19 cellular contexts compared by ENCODE assay signal in the genomic region with DNA sequence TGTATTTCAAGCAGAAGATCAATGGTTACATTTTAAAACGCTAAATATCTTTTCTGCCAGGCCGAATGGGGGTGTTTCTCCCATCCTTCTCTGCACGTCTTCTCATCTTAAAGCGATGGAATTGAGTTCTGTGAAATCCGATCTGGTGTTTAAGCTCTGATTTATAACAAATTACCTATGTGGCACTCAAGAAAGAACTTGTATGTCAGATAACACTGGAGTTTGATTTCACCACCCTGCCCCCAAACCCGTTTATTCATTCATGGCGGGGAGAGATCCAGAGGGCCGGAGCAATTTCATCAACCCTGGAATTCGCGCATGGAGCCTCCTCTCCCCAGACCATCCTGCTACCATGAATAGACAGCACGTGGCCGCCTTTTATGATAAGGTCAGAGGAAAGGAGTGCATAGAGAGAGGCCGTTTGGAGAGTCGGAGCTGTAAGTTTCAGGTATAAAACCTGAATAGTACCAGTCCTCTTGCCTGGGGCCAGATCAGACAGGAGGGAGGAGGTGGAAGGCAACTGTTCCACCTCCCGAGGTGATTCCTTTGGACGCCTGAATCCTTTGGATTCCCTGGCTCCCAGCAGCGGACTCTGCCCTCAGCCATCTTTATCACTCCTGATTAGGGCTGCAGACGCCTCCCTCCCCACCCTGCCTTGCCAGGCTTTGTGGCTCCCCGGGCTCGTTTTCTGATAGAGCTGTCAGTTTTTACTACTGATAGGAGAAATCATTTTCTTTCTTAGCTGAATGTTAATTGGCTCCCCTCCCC. TPM values are rescaled to one million over a fixed set of nuclear protein-coding genes. Genes with fewer than 3 reads are reported as not detected.
DNase-seq lines count a peak whose midpoint lies in the region; ATAC-seq and TF ChIP-seq lines count a peak whose summit lies in the region.
"Had no signal": no experiment of that assay in that cellular context is flagged by ENCODE, and none has a peak within 500 bp of the region (broad histone marks: within the 10 kb centered on the region; RNA-seq: fewer than 3 reads in every experiment).

No MANE protein-coding gene starts in this region.

- H3K18ac ChIP-seq in IMR-90 (ENCODE audit: low read depth, low read length) (no peak overlapping the region), trophoblast cell (ENCODE audit: low read length) (no peak overlapping the region)

- peaks cover 10% of the 10 kb centered on the region for H3K27me3 Mint-ChIP-seq in endodermal cell (ENCODE audit: insufficient read depth)

- peaks cover 47% of the 10 kb centered on the region for H3K27me3 ChIP-seq in IMR-90 (ENCODE audit: control insufficient read depth, insufficient read depth, low read length)
- H3K27me3 ChIP-seq in endodermal cell (ENCODE audit: control insufficient read depth, insufficient read depth, low read length, poor library complexity, severe bottlenecking): no peaks in the 10 kb centered on the region
- H3K27me3 ChIP-seq in trophoblast cell (ENCODE audit: insufficient read depth, low read length): no peaks in the 10 kb centered on the region

- H4K8ac ChIP-seq in IMR-90 (ENCODE audit: low read depth in 2 of 2, low read length in 2 of 2) (no peak overlapping the region), trophoblast cell (ENCODE audit: low read depth, low read length) (no peak overlapping the region)

- no peaks in the 10 kb centered on the region for H3K36me3 ChIP-seq in IMR-90 (ENCODE audit: control insufficient read depth, insufficient read depth, low read length)
- H3K36me3 ChIP-seq in endodermal cell (ENCODE audit: control insufficient read depth, insufficient read depth, low read length): no peaks in the 10 kb centered on the region
- no peaks in the 10 kb centered on the region for H3K36me3 ChIP-seq in trophoblast cell (ENCODE audit: control insufficient read depth in 1 of 2, insufficient read depth in 2 of 2, low read length in 2 of 2)

- H2AK5ac ChIP-seq in IMR-90 (ENCODE audit: low read depth, low read length) (no peak overlapping the region), trophoblast cell (ENCODE audit: low read length) (no peak overlapping the region)

- H2AK9ac ChIP-seq in IMR-90 (replicated peaks; ENCODE audit: low read depth, low read length, poor library complexity): no peak overlapping the region

- H3K27ac Mint-ChIP-seq in endodermal cell: no peak overlapping the region
- H3K27ac Mint-ChIP-seq: activated CD4-positive, alpha-beta T cell treated with anti-CD3 and anti-CD28 coated beads, Interleukin-2, amount 10 ng/mL, durations not matched to agents 24 days and 14 days; activated CD8-positive, alpha-beta memory T cell treated with anti-CD3 and anti-CD28 coated beads, Interleukin-2, amount 10 ng/mL, durations not matched to agents 7 days and 5 days; activated naive CD8-positive, alpha-beta T cell had no signal

- H2AFZ ChIP-seq in IMR-90 (replicated peaks; ENCODE audit: low read length, poor library complexity) (no peak overlapping the region), trophoblast cell (ENCODE audit: insufficient read depth, low read length, poor library complexity) (no peak overlapping the region)

- no CpG with 5 or more reads among the region's 20 CpGs for WGBS in IMR-90 (ENCODE audit: extremely low coverage in 2 of 2, insufficient read length in 1 of 2), 2 experiments
- WGBS in endodermal cell (ENCODE audit: insufficient coverage in 1 of 2, insufficient read length in 1 of 2), 2 experiments: 64 to 72% methylated on average over 17 to 19 of the region's 20 CpGs
- no CpG with 5 or more reads among the region's 20 CpGs for WGBS in trophoblast cell (ENCODE audit: extremely low coverage, insufficient coverage, insufficient read length)

- no peak overlapping the region for H2BK20ac ChIP-seq in IMR-90 (ENCODE audit: low read depth, low read length)

- no peak overlapping the region for H2BK15ac ChIP-seq in IMR-90 (ENCODE audit: low read depth, low read length)

- H3K27ac ChIP-seq in IMR-90 (ENCODE audit: insufficient read depth, low read length): no peak overlapping the region
- no peak overlapping the region for H3K27ac ChIP-seq in endodermal cell (ENCODE audit: low read depth, low read length)
- H3K27ac ChIP-seq in trophoblast cell (ENCODE audit: low read depth, low read length): no peak overlapping the region
- H3K27ac ChIP-seq: RWPE1 had no signal

- no peak for TF ChIP-seq CTCF in IMR-90 (conservative IDR thresholded peaks at IDR 0.05; ENCODE audit: low read depth, low read length)
- TF ChIP-seq CTCF in endodermal cell (conservative IDR thresholded peaks at IDR 0.05): no peak

- no peaks in the 10 kb centered on the region for H3K36me3 Mint-ChIP-seq in endodermal cell (ENCODE audit: low read depth)
- H3K36me3 Mint-ChIP-seq: activated CD8-positive, alpha-beta memory T cell treated with anti-CD3 and anti-CD28 coated beads, Interleukin-2, amount 10 ng/mL, durations not matched to agents 7 days and 5 days; activated naive CD8-positive, alpha-beta T cell; brain had no signal

- H3K23ac ChIP-seq in IMR-90 (ENCODE audit: low read depth, low read length) (no peak overlapping the region), trophoblast cell (ENCODE audit: low read length) (no peak overlapping the region)

- BruUV-seq in IMR-90 (replicated peaks; lab: Mats Ljungman, UMichigan): no TSS peak

- H3K4me1 ChIP-seq in IMR-90 (ENCODE audit: control insufficient read depth, insufficient read depth, low read length) (no peaks in the 10 kb centered on the region; the same call in 1 of the 2 replicates), endodermal cell (ENCODE audit: control insufficient read depth, insufficient read depth, low read length) (peaks cover 21% of the 10 kb centered on the region), trophoblast cell (ENCODE audit: control insufficient read depth in 1 of 2, insufficient read depth in 2 of 2, low read length in 2 of 2) (peaks cover 13 to 19% of the 10 kb centered on the region in 2 experiments)

- H3K4me3 Mint-ChIP-seq in endodermal cell: no peak overlapping the region
- H3K4me3 Mint-ChIP-seq: activated CD4-positive, alpha-beta T cell treated with anti-CD3 and anti-CD28 coated beads, Interleukin-2, amount 10 ng/mL, durations not matched to agents 24 days and 14 days; activated CD8-positive, alpha-beta memory T cell treated with anti-CD3 and anti-CD28 coated beads, Interleukin-2, amount 10 ng/mL, durations not matched to agents 7 days and 5 days; activated naive CD8-positive, alpha-beta T cell had no signal

- peaks cover 25% of the 10 kb centered on the region for H3K4me1 Mint-ChIP-seq in endodermal cell
- H3K4me1 Mint-ChIP-seq: activated CD8-positive, alpha-beta memory T cell treated with anti-CD3 and anti-CD28 coated beads, Interleukin-2, amount 10 ng/mL, durations not matched to agents 7 days and 5 days had no signal

- H2BK5ac ChIP-seq in IMR-90 (ENCODE audit: low read depth, low read length, poor library complexity, severe bottlenecking) (no peak overlapping the region), trophoblast cell (ENCODE audit: low read depth, low read length, poor library complexity) (no peak overlapping the region)

- H2BK12ac ChIP-seq in trophoblast cell (ENCODE audit: low read length): no peak overlapping the region

- H3K9me3 Mint-ChIP-seq in endodermal cell: peaks cover 6% of the 10 kb centered on the region
- H3K9me3 Mint-ChIP-seq: activated CD4-positive, alpha-beta T cell treated with anti-CD3 and anti-CD28 coated beads, Interleukin-2, amount 10 ng/mL, durations not matched to agents 24 days and 14 days had no signal

- no peak overlapping the region for H3K4ac ChIP-seq in IMR-90 (ENCODE audit: low read depth, low read length)
- H3K4ac ChIP-seq in trophoblast cell (ENCODE audit: low read depth, low read length): no peak overlapping the region

- no peak overlapping the region for H3K14ac ChIP-seq in IMR-90 (replicated peaks; ENCODE audit: low read depth, low read length)
- H3K14ac ChIP-seq in trophoblast cell (ENCODE audit: low read length): no peak overlapping the region

- no peaks in the 10 kb centered on the region for H3K9me3 ChIP-seq in IMR-90 (ENCODE audit: control insufficient read depth, insufficient read depth, low read length)
- no peaks in the 10 kb centered on the region for H3K9me3 ChIP-seq in endodermal cell (ENCODE audit: control insufficient read depth, low read length)
- no peaks in the 10 kb centered on the region for H3K9me3 ChIP-seq in trophoblast cell (ENCODE audit: insufficient read depth, low read depth, low read length)

- no peak overlapping the region for H4K5ac ChIP-seq in IMR-90 (ENCODE audit: low read depth, low read length)

- H3K9me1 ChIP-seq in IMR-90 (ENCODE audit: insufficient read depth, low read length): no peaks in the 10 kb centered on the region

- CTCF ChIA-PET in IMR-90 (lab: Yijun Ruan, JAX): no interaction called here

- no peak for TF ChIP-seq RAD21 in IMR-90 (IDR thresholded peaks at IDR 0.05; ENCODE audit: low read length)

- ATAC-seq in IMR-90 (ENCODE audit: low read depth) (no peak), GM21529 (IDR thresholded peaks at IDR 0.05; ENCODE audit: unreplicated experiment) (no peak)
- ATAC-seq: activated CD8-positive, alpha-beta memory T cell treated with anti-CD3 and anti-CD28 coated beads, Interleukin-2, amount 10 ng/mL, durations not matched to agents 7 days and 5 days had no signal

- H3K4me3 ChIP-seq in IMR-90 (ENCODE audit: insufficient read depth, low read depth, low read length) (no peak overlapping the region), endodermal cell (ENCODE audit: low read length) (no peak overlapping the region), trophoblast cell (ENCODE audit: low read depth, low read length) (no peak overlapping the region)

- no peak overlapping the region for H4K91ac ChIP-seq in IMR-90 (ENCODE audit: insufficient read depth, low read depth, low read length)
- no peak overlapping the region for H4K91ac ChIP-seq in trophoblast cell (ENCODE audit: low read depth, low read length)

- TF ChIP-seq POLR2A in IMR-90 (IDR thresholded peaks at IDR 0.05; ENCODE audit: low read depth, low read length): no peak

- peak; percentile 42 for DNase-seq in NCI-H748 (lab: John Stamatoyannopoulos, UW; ENCODE audit: unreplicated experiment)
- DNase-seq in NCI-H748 treated with DMSO at 0.1 percent for 48 hours (lab: John Stamatoyannopoulos, UW): no peak
- no peak for DNase-seq in IMR-90
- DNase-seq in endodermal cell: peak; percentile 67
- no peak for DNase-seq in trophoblast cell
- DNase-seq in NCI-H510A treated with DMSO at 0.1 percent for 48 hours (lab: John Stamatoyannopoulos, UW): no peak
- no peak for DNase-seq in AG08396 (ENCODE audit: low spot score)
- DNase-seq: activated CD4-positive, alpha-beta T cell treated with anti-CD3 and anti-CD28 coated beads, Interleukin-2, amount 10 ng/mL, durations not matched to agents 24 days and 14 days; activated CD8-positive, alpha-beta memory T cell treated with anti-CD3 and anti-CD28 coated beads, Interleukin-2, amount 10 ng/mL, durations not matched to agents 7 days and 5 days; C1 segment of cervical spinal cord; GDM1; KBM-7; NCI-H510A; stimulated activated CD4-positive, alpha-beta T cell treated with anti-CD3 and anti-CD28 coated beads, Interleukin-15, amount 100 ng/mL, for 24 hours had no signal

- H3K79me1 ChIP-seq in IMR-90 (ENCODE audit: low read depth in 1 of 2, low read length in 2 of 2) (no peaks in the 10 kb centered on the region), trophoblast cell (ENCODE audit: low read length) (no peaks in the 10 kb centered on the region)

- no peak overlapping the region for H3K56ac ChIP-seq in IMR-90 (ENCODE audit: extremely low read depth, insufficient read depth, low read length)

- intact Hi-C loops in IMR-90 (cut with micrococcal nuclease): no loop called here

- 0 out of 2 replicates have a peak overlapping the region, but pooled peaks have one; percentile 3 for H3K4me2 ChIP-seq in IMR-90 (ENCODE audit: low read depth, low read length)
- peak overlapping the region; percentile 37 for H3K4me2 ChIP-seq in trophoblast cell (ENCODE audit: low read length)

- H4K20me1 ChIP-seq in IMR-90 (ENCODE audit: insufficient read depth, low read length): no peaks in the 10 kb centered on the region

- H3K9ac ChIP-seq in IMR-90 (ENCODE audit: low read depth, low read length) (no peak overlapping the region), endodermal cell (ENCODE audit: extremely low read depth, low read length, poor library complexity, severe bottlenecking) (no peak overlapping the region), trophoblast cell (ENCODE audit: low read length) (no peak overlapping the region)

- no peaks in the 10 kb centered on the region for H3K79me2 ChIP-seq in trophoblast cell (ENCODE audit: control insufficient read depth, insufficient read depth, low read length, poor library complexity)

- H4K12ac ChIP-seq in trophoblast cell (ENCODE audit: low read depth, low read length): no peak overlapping the region

- in situ Hi-C loops in IMR-90 (cut with MboI; ENCODE audit: low sequenced_read_pairs): no loop called here

- dilution Hi-C loops in IMR-90 (cut with HindIII; ENCODE audit: low sequenced_read_pairs, unreplicated experiment): no loop called here

- H2BK120ac ChIP-seq in IMR-90 (ENCODE audit: low read depth, low read length) (no peak overlapping the region), trophoblast cell (ENCODE audit: insufficient read depth, low read length, poor library complexity) (no peak overlapping the region)

- POLR2A ChIA-PET in IMR-90 (lab: Charles Lee; ENCODE audit: unreplicated experiment): no interaction called here

RNA-seq across cellular contexts. Expression of a gene that starts 27.3 kb away (rescaled TPM):
- total RNA-seq in IMR-90 (2012; rRNA removed) (not detected in 2 replicates), endodermal cell (1 to 10 TPM in 1 of 2 donors, under 1 TPM in 1; 0.92 to 1.1 TPM)
- not detected in 2 replicates for polyA plus RNA-seq in IMR-90 (2012; rRNA removed)
- not detected in 2 replicates for polyA plus RNA-seq in IMR-90 (2012; cell fraction: cytosol; rRNA removed)
- not detected in 2 replicates for polyA plus RNA-seq in IMR-90 (2012; cell fraction: nucleus; rRNA removed; ENCODE audit: low replicate concordance)
- 0.32 TPM for polyA plus RNA-seq in endodermal cell (2013, experiment 1 of 2)
- polyA plus RNA-seq in endodermal cell (2013, experiment 2 of 2): 0.25 TPM
- 0.08 and 0.11 TPM in 2 replicates for polyA plus RNA-seq in trophoblast cell (2013)
- total RNA-seq: lung microvascular endothelial cell had no signal

Comparison
In these comparisons a context has a peak if more than half of its experiments do, and no peak if none do; other contexts are left out.
1. DNase-seq: peak in NCI-H748 (single experiment) and endodermal cell (single experiment); none in NCI-H748 treated with DMSO at 0.1 percent for 48 hours (single experiment), IMR-90 (single experiment), trophoblast cell (0 of 2), NCI-H510A treated with DMSO at 0.1 percent for 48 hours (single experiment) and AG08396 (single experiment).